In the genomic region with DNA sequence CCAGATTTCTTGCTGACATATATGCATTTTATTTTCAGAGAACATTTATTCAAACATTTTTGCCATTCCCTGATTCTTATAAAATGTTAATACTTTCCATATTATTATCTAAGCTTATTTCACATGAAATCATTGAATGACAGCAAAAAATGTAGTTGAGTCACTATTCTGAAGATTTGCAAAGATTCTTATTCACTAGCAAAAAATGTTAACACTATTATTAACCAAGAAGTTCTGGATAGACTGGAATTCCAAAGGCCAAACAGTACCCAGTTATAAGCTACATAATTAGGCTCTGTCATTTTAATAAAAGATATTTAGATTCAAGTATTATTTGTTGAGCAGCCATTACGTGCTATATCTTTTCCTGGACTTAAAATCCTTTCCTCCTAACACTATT, we compare ENCODE assay signal across 19 cellular contexts. TPM values are rescaled to one million over a fixed set of nuclear protein-coding genes. Genes with fewer than 3 reads are reported as not detected.
A peak's percentile ranks its signal among the peaks of the same experiment; 100 is the strongest.
DNase-seq lines count a peak whose midpoint lies in the region; FAIRE-seq and TF ChIP-seq lines count a peak whose summit lies in the region.
"Had no signal": no experiment of that assay in that cellular context is flagged by ENCODE, and none has a peak within 500 bp of the region (broad histone marks: within the 10 kb centered on the region; RNA-seq: fewer than 3 reads in every experiment).

No MANE protein-coding gene starts in this region.

- FAIRE-seq in astrocyte (lab: Jason Lieb, UNC) = no peak
- FAIRE-seq: G401.6, K562 had no signal

- TF ChIP-seq POLR2A in sigmoid colon (IDR thresholded peaks at IDR 0.05) = no peak

- H3K4me2 ChIP-seq in astrocyte (ENCODE audit: low read length) = no peak overlapping the region

- intact Hi-C loops in sigmoid colon (cut with DNase I) = no loop called here

- peak overlapping the region; percentile 58 for H3K27ac Mint-ChIP-seq in astrocyte (ENCODE audit: unreplicated experiment)
- H3K27ac Mint-ChIP-seq: GM23338 had no signal

- H3K36me3 ChIP-seq in astrocyte (ENCODE audit: insufficient read depth, low read length) (no peaks in the 10 kb centered on the region), sigmoid colon (no peaks in the 10 kb centered on the region)

- 78 to 88% methylated on average over 1 of the region's 1 CpG for WGBS in sigmoid colon, 2 donors

- no peaks in the 10 kb centered on the region for H3K9me3 ChIP-seq in astrocyte (ENCODE audit: insufficient read depth, low read depth, low read length)
- H3K9me3 ChIP-seq in sigmoid colon = no peaks in the 10 kb centered on the region

- no peaks in the 10 kb centered on the region for H3K9me3 Mint-ChIP-seq in astrocyte (ENCODE audit: unreplicated experiment)
- H3K9me3 Mint-ChIP-seq: CD8-positive, alpha-beta memory T cell; GM23338 had no signal

- no peak overlapping the region for H2AFZ ChIP-seq in astrocyte (ENCODE audit: low read depth, low read length)

- no peaks in the 10 kb centered on the region for H3K27me3 ChIP-seq in astrocyte (ENCODE audit: insufficient read depth, low read length)
- H3K27me3 ChIP-seq in sigmoid colon = peaks cover 0 to 15% (median 8%) of the 10 kb centered on the region in 3 donors

- DNase-seq in AG08395 (ENCODE audit: low spot score) = peak; percentile 43
- peak; percentile 39 for DNase-seq in GM03348 (ENCODE audit: low spot score)
- no peak for DNase-seq in astrocyte (ENCODE audit: low read depth)
- peak; percentile 51 for DNase-seq in iris pigment epithelial cell (ENCODE audit: low read depth)
- no peak for DNase-seq in sigmoid colon
- no peak for DNase-seq in NCI-H524 (lab: John Stamatoyannopoulos, UW)
- no peak for DNase-seq in NCI-H446 treated with DMSO at 0.1 percent for 48 hours (lab: John Stamatoyannopoulos, UW)
- no peak for DNase-seq in activated CD4-positive, alpha-beta T cell treated with anti-CD3 and anti-CD28 coated beads, Interleukin-2, amount 50 U/mL, for 4 hours
- DNase-seq: C1 segment of cervical spinal cord; CD8-positive, alpha-beta memory T cell; NCI-H1092 treated with DMSO at 0.1 percent for 48 hours; NCI-H1694; NCI-H510A treated with DMSO at 0.1 percent for 48 hours; NCI-H82; OCI-M1; SHP77 had no signal

- peaks cover under 1% of the 10 kb centered on the region for H3K4me1 Mint-ChIP-seq in astrocyte (ENCODE audit: low read depth, unreplicated experiment)

- TF ChIP-seq CTCF in astrocyte (IDR thresholded peaks at IDR 0.05; ENCODE audit: insufficient read depth, low read depth, low read length) (no peak), sigmoid colon (IDR thresholded peaks at IDR 0.05) (no peak)

- H3K36me3 Mint-ChIP-seq in astrocyte (ENCODE audit: low read depth, unreplicated experiment) = peaks cover under 1% of the 10 kb centered on the region

- H3K27me3 Mint-ChIP-seq in astrocyte (ENCODE audit: low read depth, unreplicated experiment) = peaks cover 9% of the 10 kb centered on the region

- H3K4me3 ChIP-seq in astrocyte (ENCODE audit: insufficient read depth, low read depth, low read length) (no peak overlapping the region), sigmoid colon (no peak overlapping the region)
- H3K4me3 ChIP-seq: GM23338, K562 had no signal

- peaks cover 4% of the 10 kb centered on the region for H3K79me2 ChIP-seq in astrocyte (ENCODE audit: insufficient read depth, low read length)

- no peak overlapping the region for H3K4me3 Mint-ChIP-seq in astrocyte (ENCODE audit: unreplicated experiment)
- H3K4me3 Mint-ChIP-seq: GM23338 had no signal

- H3K9ac ChIP-seq in astrocyte (ENCODE audit: low read length) = no peak overlapping the region

- H4K20me1 ChIP-seq in astrocyte (ENCODE audit: insufficient read depth, low read length) = no peaks in the 10 kb centered on the region

- no peak overlapping the region for H3K27ac ChIP-seq in astrocyte (ENCODE audit: low read depth, low read length)
- no peak overlapping the region for H3K27ac ChIP-seq in sigmoid colon

- TF ChIP-seq EP300 in sigmoid colon (IDR thresholded peaks at IDR 0.05) = no peak

- H3K4me1 ChIP-seq in astrocyte (ENCODE audit: insufficient read depth, low read length) (peaks cover 7% of the 10 kb centered on the region), sigmoid colon (peaks cover 0 to 14% (median 8%) of the 10 kb centered on the region in 4 donors)

RNA-seq across cellular contexts. Expression of gene GSTO2, which starts 4.3 kb away (rescaled TPM):
- total RNA-seq in astrocyte = 1.2 and 1.9 TPM in 2 replicates
- total RNA-seq in sigmoid colon = 1 to 10 TPM in 3 of 4 donors, under 1 TPM in 1; 0.68 to 2.1 (median 1.4) TPM
- polyA plus RNA-seq in sigmoid colon = 10 to 100 TPM in 2 of 3 donors, 1 to 10 TPM in 1; 9.7 to 13.2 (median 12.2) TPM

RNA-seq across cellular contexts. Expression of gene GSTO1, which starts 18.6 kb away (rescaled TPM):
- total RNA-seq in astrocyte (127 and 131 TPM in 2 replicates), sigmoid colon (100 to 1,000 TPM in 3 of 4 donors, 10 to 100 TPM in 1; 77.5 to 178 (median 131) TPM)
- 100 to 1,000 TPM; 107 to 189 (median 141) TPM for polyA plus RNA-seq in sigmoid colon

RNA-seq across cellular contexts. Expression of gene CFAP43, which starts 41.1 kb away (rescaled TPM):
- total RNA-seq in astrocyte (0.24 and 0.27 TPM in 2 replicates), sigmoid colon (under 1 TPM; 0.36 to 0.83 (median 0.59) TPM)
- under 1 TPM in 2 of 3 donors, not detected in 1; 0.22 to 0.60 TPM for polyA plus RNA-seq in sigmoid colon
- polyA plus RNA-seq: CD8-positive, alpha-beta memory T cell had no signal

Comparison
In these comparisons a context has a peak if more than half of its experiments do, and no peak if none do; other contexts are left out.
1. DNase-seq: peak in AG08395 (single experiment), GM03348 (single experiment) and iris pigment epithelial cell (single experiment); none in astrocyte (single experiment), sigmoid colon (single experiment), NCI-H524 (0 of 2), NCI-H446 treated with DMSO at 0.1 percent for 48 hours (single experiment) and activated CD4-positive, alpha-beta T cell treated with anti-CD3 and anti-CD28 coated beads, Interleukin-2, amount 50 U/mL, for 4 hours (0 of 2).